ENCODE assay signal across 8 cellular contexts in genomic region chr2:226802573-226802972, GRCh38. TPM values are rescaled to one million over a fixed set of nuclear protein-coding genes. Genes with fewer than 3 reads are reported as not detected.
DNase-seq lines count a peak whose midpoint lies in the region; ATAC-seq and TF ChIP-seq lines count a peak whose summit lies in the region.

No MANE protein-coding gene starts in this region.

- H3K9me3 ChIP-seq in T-helper 17 cell (ENCODE audit: control insufficient read depth, low read length, poor library complexity, severe bottlenecking): no peaks in the 10 kb centered on the region

- peak; percentile 74 for TF ChIP-seq CTCF in GM10266 (IDR thresholded peaks at IDR 0.05; ENCODE audit: control insufficient read depth, insufficient read depth, low read depth, missing control alignments)

- peaks cover 49% of the 10 kb centered on the region for H3K27me3 Mint-ChIP-seq in T-helper 17 cell

- H3K4me1 Mint-ChIP-seq in T-helper 17 cell: peaks cover 16% of the 10 kb centered on the region

- no peak overlapping the region for H3K27ac Mint-ChIP-seq in T-helper 17 cell

- peak; percentile 77 for DNase-seq in A172 (ENCODE audit: low spot score)
- peak; percentile 70 for DNase-seq in GM10266 (ENCODE audit: extremely low spot score)
- peak; percentile 84 for DNase-seq in NCI-H1694 treated with DMSO at 0.1 percent for 48 hours (lab: John Stamatoyannopoulos, UW)
- DNase-seq in T-helper 17 cell: no peak
- DNase-seq in fibroblast of the conjunctiva (ENCODE audit: low read depth): peak; percentile 90
- DNase-seq in sciatic nerve (ENCODE audit: low spot score): no peak

- H3K4me3 Mint-ChIP-seq in T-helper 17 cell: no peak overlapping the region

- intact Hi-C loops in sciatic nerve (cut with DNase I): loop anchor here (5.0 kb wide), 1 partner anchor 1135 kb away; no protein-coding TSS in a partner anchor

- H3K36me3 Mint-ChIP-seq in T-helper 17 cell (ENCODE audit: low read depth): peaks cover 8% of the 10 kb centered on the region

- ATAC-seq in T-helper 17 cell (peak; percentile 24), sciatic nerve (peak; percentile 53), HG03521 (IDR thresholded peaks at IDR 0.05; ENCODE audit: unreplicated experiment) (no peak), HG03139 (IDR thresholded peaks at IDR 0.05; ENCODE audit: unreplicated experiment) (no peak)

RNA-seq across cellular contexts. Expression of gene IRS1, which starts 3.0 kb away (rescaled TPM):
- 6.6 and 7.0 TPM in 2 replicates for total RNA-seq in A172 (2014; rRNA removed; shearing (Covaris generic))
- total RNA-seq in T-helper 17 cell (1 to 10 TPM in 1 of 2 donors, under 1 TPM in 1; 0.90 to 6.2 TPM), sciatic nerve (33.8 TPM)

RNA-seq across cellular contexts. Expression of gene RHBDD1, which starts 33.3 kb away (rescaled TPM):
- total RNA-seq in A172 (2014; rRNA removed; shearing (Covaris generic)): 3.9 and 5.1 TPM in 2 replicates
- total RNA-seq in T-helper 17 cell: 10 to 100 TPM; 41.5 to 42.0 TPM
- total RNA-seq in sciatic nerve: 66.0 TPM

Comparison
In these comparisons a context has a peak if more than half of its experiments do, and no peak if none do; other contexts are left out.
1. DNase-seq: peak in A172 (single experiment), GM10266 (single experiment), NCI-H1694 treated with DMSO at 0.1 percent for 48 hours (single experiment) and fibroblast of the conjunctiva (single experiment); none in T-helper 17 cell (0 of 3) and sciatic nerve (single experiment).
2. ATAC-seq: peak in T-helper 17 cell (single experiment) and sciatic nerve (single experiment); none in HG03521 (single experiment) and HG03139 (single experiment).